ENCODE assay signal across 9 cellular contexts in genomic region chrX:130700629-130701028, GRCh38.
"Had no signal": no experiment of that assay in that cellular context is flagged by ENCODE, and none has a peak within 500 bp of the region (broad histone marks: within the 10 kb centered on the region; RNA-seq: fewer than 3 reads in every experiment).

No MANE protein-coding gene starts in this region.

- DNase-seq: H9, HCEC 1CT, IMR-90, KBM-7 had no signal

- FAIRE-seq: H1, H54, HTR-8/SVneo had no signal

- H3K9ac ChIP-seq: KMS-11 had no signal

- H2AFZ ChIP-seq: GM23338 had no signal

- H3K27ac ChIP-seq: KMS-11 had no signal

- H3K4me2 ChIP-seq: GM23338, KMS-11 had no signal

- ATAC-seq: GM23338 had no signal

- H3K4me3 ChIP-seq: GM23338 had no signal
